ENCODE assay signal across 8 cellular contexts in genomic region chr10:43292745-43293676, GRCh38. TPM values are rescaled to one million over a fixed set of nuclear protein-coding genes. Genes with fewer than 3 reads are reported as not detected.
DNase-seq lines count a peak whose midpoint lies in the region; ATAC-seq and TF ChIP-seq lines count a peak whose summit lies in the region.

No MANE protein-coding gene starts in this region.

- CTCF ChIA-PET in SK-N-SH (lab: Yijun Ruan, JAX) = interaction anchor here (0.8 to 5.8 kb wide), 28 partner anchors 10 to 168 kb away, joined by 3 to 90 read pairs (median 6); no protein-coding TSS in a partner anchor

- H3K4me1 ChIP-seq in SK-N-SH (ENCODE audit: control insufficient read depth in 1 of 2, insufficient read depth in 2 of 2, low read depth in 1 of 2, low read length in 1 of 2) = peaks cover 0 to 4% of the 10 kb centered on the region in 2 experiments; a peak in 1 of 4 replicates
- H3K4me1 ChIP-seq in sigmoid colon = peaks cover 0 to 4% (median 0%) of the 10 kb centered on the region in 4 donors

- no peak overlapping the region for H2AFZ ChIP-seq in SK-N-SH (ENCODE audit: low read depth)

- no peak for TF ChIP-seq EP300 in SK-N-SH (IDR thresholded peaks at IDR 0.05; ENCODE audit: borderline replicate concordance in 1 of 2, low read depth in 1 of 2, low read length in 1 of 2)
- TF ChIP-seq EP300 in sigmoid colon (IDR thresholded peaks at IDR 0.05) = no peak

- no peak overlapping the region for H3K27ac ChIP-seq in SK-N-SH (ENCODE audit: low read depth in 2 of 2, low read length in 1 of 2)
- no peak overlapping the region for H3K27ac ChIP-seq in sigmoid colon

- no peaks in the 10 kb centered on the region for H4K20me1 ChIP-seq in SK-N-SH (ENCODE audit: insufficient read depth)

- intact Hi-C loops in Right ventricle myocardium inferior (cut with DNase I) (loop anchor here (1.0 kb wide), 2 partner anchors 55 to 169 kb away; no protein-coding TSS in a partner anchor), cardiac septum (cut with DNase I) (loop anchor here (1.0 to 2.0 kb wide), 2 partner anchors 56 to 169 kb away; no protein-coding TSS in a partner anchor), sigmoid colon (cut with DNase I) (loop anchor here (1.0 kb wide), 2 partner anchors 55 to 169 kb away; no protein-coding TSS in a partner anchor), posterior vena cava (cut with DNase I) (loop anchor here in 1 of 2 donors (2.0 to 10.0 kb wide), 2 partner anchors 52 to 170 kb away; no protein-coding TSS in a partner anchor)

- ATAC-seq in Right ventricle myocardium inferior = peak; percentile 59

- no peaks in the 10 kb centered on the region for H3K36me3 ChIP-seq in SK-N-SH (replicated peaks in 1 of 2; ENCODE audit: control insufficient read depth in 1 of 2, insufficient read depth in 2 of 2, low read length in 1 of 2)
- H3K36me3 ChIP-seq in sigmoid colon = no peaks in the 10 kb centered on the region

- no peaks in the 10 kb centered on the region for H3K9me3 ChIP-seq in SK-N-SH
- H3K9me3 ChIP-seq in sigmoid colon = no peaks in the 10 kb centered on the region

- peaks cover 15% of the 10 kb centered on the region; the same call in 1 of the 2 replicates for H3K27me3 ChIP-seq in SK-N-SH (ENCODE audit: insufficient read depth)
- H3K27me3 ChIP-seq in sigmoid colon = peaks cover 0 to 17% (median 0%) of the 10 kb centered on the region in 3 donors

- H3F3A ChIP-seq in SK-N-SH (replicated peaks; ENCODE audit: insufficient read depth) = no peaks in the 10 kb centered on the region

- H3K9ac ChIP-seq in SK-N-SH = no peak overlapping the region

- no peak for TF ChIP-seq POLR2A in sigmoid colon (IDR thresholded peaks at IDR 0.05)

- no peak overlapping the region for H3K4me3 ChIP-seq in SK-N-SH (ENCODE audit: low read depth in 2 of 2, low read length in 1 of 2)
- H3K4me3 ChIP-seq in sigmoid colon = no peak overlapping the region

- TF ChIP-seq RAD21 in SK-N-SH (IDR thresholded peaks at IDR 0.05; ENCODE audit: low read length) = peak; percentile 80

- in situ Hi-C loops in KBM-7 (cut with MboI; ENCODE audit: low pct_unique_long_range_greater_than_20kb, low sequenced_read_pairs) = no loop called here

- H3K9me2 ChIP-seq in SK-N-SH = no peaks in the 10 kb centered on the region

- 7% methylated on average over 15 of the region's 16 CpGs for WGBS in SK-N-SH (ENCODE audit: low lambda C conversion rate)
- 14 to 28% methylated on average over 16 of the region's 16 CpGs for WGBS in sigmoid colon, 2 donors

- peak; percentile 69 for TF ChIP-seq CTCF in SK-N-SH (IDR thresholded peaks at IDR 0.05)
- TF ChIP-seq CTCF in sigmoid colon (IDR thresholded peaks at IDR 0.05) = peak; percentile 30 to 73 (median 62)

- no peak for DNase-seq in Right ventricle myocardium inferior (ENCODE audit: missing footprints)
- no peak for DNase-seq in cardiac septum (ENCODE audit: low spot score)
- peak; percentile 61 for DNase-seq in KBM-7
- DNase-seq in SK-N-SH = peak; percentile 78
- peak; percentile 71 for DNase-seq in astrocyte of the hippocampus (ENCODE audit: low read depth, low spot score)
- peak; percentile 61 for DNase-seq in hepatic stellate cell (ENCODE audit: low spot score)
- DNase-seq in sigmoid colon = peak; percentile 70
- DNase-seq in posterior vena cava (ENCODE audit: low spot score) = no peak

- POLR2A ChIA-PET in SK-N-SH (lab: Yijun Ruan, JAX) = no interaction called here

- H3K4me2 ChIP-seq in SK-N-SH = no peak overlapping the region

- no peaks in the 10 kb centered on the region for H3K79me2 ChIP-seq in SK-N-SH (ENCODE audit: insufficient read depth)

TF ChIP-seq in SK-N-SH, 30 proteins besides CTCF, POLR2A, EP300 and RAD21:
- TF ChIP-seq USF2 (IDR thresholded peaks at IDR 0.05; ENCODE audit: borderline replicate concordance, low read depth, low read length) (no peak), MAX (IDR thresholded peaks at IDR 0.05; ENCODE audit: low read depth) (0 out of 2 replicates have a peak, but pooled peaks have one; percentile 35), RCOR1 (IDR thresholded peaks at IDR 0.05; ENCODE audit: low read length) (no peak), MXI1 (IDR thresholded peaks at IDR 0.05; ENCODE audit: low read depth, low read length) (0 out of 2 replicates have a peak, but pooled peaks have one; percentile 35), SMC3 (IDR thresholded peaks at IDR 0.05; ENCODE audit: low read depth, low read length) (peak; percentile 92), JUND (IDR thresholded peaks at IDR 0.05) (no peak), CHD2 (IDR thresholded peaks at IDR 0.05; ENCODE audit: low read length, partially characterized antibody) (no peak)
TF ChIP-seq in SK-N-SH: peak in this region for 3.

RNA-seq across cellular contexts. Expression of gene RASGEF1A, which starts 26.1 kb away (rescaled TPM):
- total RNA-seq in Right ventricle myocardium inferior (1.4 TPM), cardiac septum (1.0 TPM), sigmoid colon (1 to 10 TPM in 1 of 4 donors, under 1 TPM in 3; 0.27 to 2.5 (median 0.34) TPM), posterior vena cava (1 to 10 TPM in 1 of 2 donors, under 1 TPM in 1; 0.81 to 1.1 TPM)
- polyA plus RNA-seq in SK-N-SH (2012; rRNA removed) (not detected in 2 replicates), sigmoid colon (1 to 10 TPM in 1 of 3 donors, under 1 TPM in 2; 0.46 to 1.6 (median 0.60) TPM)
- 0.01 TPM in 1 of 2 replicates, not detected in the other for polyA plus RNA-seq in SK-N-SH (2012; cell fraction: cytosol; rRNA removed)
- not detected in 2 replicates for polyA plus RNA-seq in SK-N-SH (2012; cell fraction: nucleus; rRNA removed)

Comparison
In these comparisons a context has a peak if more than half of its experiments do, and no peak if none do; other contexts are left out.
1. DNase-seq: peak in KBM-7 (single experiment), SK-N-SH (single experiment), astrocyte of the hippocampus (single experiment), hepatic stellate cell (single experiment) and sigmoid colon (single experiment); none in Right ventricle myocardium inferior (single experiment), cardiac septum (single experiment) and posterior vena cava (single experiment).